Comparison of ENCODE assay signal across 27 cellular contexts in the genomic region with DNA sequence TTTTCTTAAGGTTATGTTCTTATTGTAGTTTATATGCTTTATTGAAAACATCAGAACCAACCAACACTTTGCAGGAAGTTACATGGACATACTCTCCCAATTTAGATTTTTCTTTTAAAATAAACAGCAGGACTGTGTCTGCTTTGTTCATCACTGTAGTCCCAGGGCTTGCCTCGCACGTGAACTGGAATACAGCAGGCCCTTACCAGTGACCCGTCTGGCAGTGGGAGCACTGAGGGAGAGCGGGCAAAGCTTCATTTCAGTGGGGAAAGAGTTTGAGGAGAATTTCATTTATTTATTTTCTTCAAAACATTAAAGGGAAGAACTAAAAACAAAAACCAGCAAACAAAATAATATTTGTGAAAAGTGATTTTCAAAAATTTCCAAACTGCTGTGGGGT.
"Had no signal": no experiment of that assay in that cellular context is flagged by ENCODE, and none has a peak within 500 bp of the region (broad histone marks: within the 10 kb centered on the region; RNA-seq: fewer than 3 reads in every experiment).

No MANE protein-coding gene starts in this region.

- H3K27me3 Mint-ChIP-seq: activated CD4-positive, alpha-beta T cell treated with anti-CD3 and anti-CD28 coated beads for 36 hours; activated naive CD8-positive, alpha-beta T cell; brain; effector memory CD8-positive, alpha-beta T cell; naive thymus-derived CD8-positive, alpha-beta T cell had no signal

- H3K36me3 ChIP-seq: gastrocnemius medialis, right lobe of liver, transverse colon had no signal

- H3K4me3 ChIP-seq: coronary artery, dorsolateral prefrontal cortex, gastrocnemius medialis, right lobe of liver, testis, transverse colon had no signal

- H3K4me1 Mint-ChIP-seq: activated CD4-positive, alpha-beta T cell treated with anti-CD3 and anti-CD28 coated beads for 36 hours; brain; immature natural killer cell; naive thymus-derived CD8-positive, alpha-beta T cell had no signal

- H3K27me3 ChIP-seq: dorsolateral prefrontal cortex, gastrocnemius medialis, right lobe of liver, testis, transverse colon had no signal

- H3K27ac ChIP-seq: coronary artery, dorsolateral prefrontal cortex, gastrocnemius medialis, right lobe of liver, testis, transverse colon had no signal

- H3K36me3 Mint-ChIP-seq: activated naive CD8-positive, alpha-beta T cell; brain; immature natural killer cell; naive thymus-derived CD8-positive, alpha-beta T cell had no signal

- H3K9me3 ChIP-seq: gastrocnemius medialis, right lobe of liver, testis, transverse colon had no signal

- H3K4me1 ChIP-seq: gastrocnemius medialis, right lobe of liver, testis, transverse colon had no signal

- DNase-seq: activated CD4-positive, alpha-beta T cell treated with anti-CD3 and anti-CD28 coated beads for 36 hours; activated CD4-positive, alpha-beta T cell treated with anti-CD3 and anti-CD28 coated beads, Interleukin-2, amount 50 U/mL, for 4 hours; activated CD4-positive, CD25-positive, alpha-beta regulatory T cell; activated naive CD4-positive, alpha-beta T cell treated with Interleukin-2 at 50 U/mL for 16 hours; activated T-cell treated with anti-CD3 and anti-CD28 coated beads for 4 hours; activated T-cell treated with anti-CD3 and anti-CD28 coated beads, Interleukin-2, amount 50 U/mL, for 72 hours; anterior cingulate cortex; dorsolateral prefrontal cortex; effector memory CD8-positive, alpha-beta T cell; erythroblast; gastrocnemius medialis; glutamatergic neuron; immature natural killer cell; kidney; left colon; mammary epithelial cell; naive thymus-derived CD8-positive, alpha-beta T cell; right lobe of liver; stimulated activated CD4-positive, alpha-beta T cell treated with anti-CD3 and anti-CD28 coated beads, Interleukin-2, amount 100 ng/mL, for 48 hours; stimulated activated naive CD4-positive, alpha-beta T cell treated with Interleukin-2 at 50 U/mL for 16 hours; T-helper 1 cell; testis; transverse colon had no signal

- H3K27ac Mint-ChIP-seq: activated CD4-positive, alpha-beta T cell treated with anti-CD3 and anti-CD28 coated beads for 36 hours; activated naive CD8-positive, alpha-beta T cell; activated T-cell treated with anti-CD3 and anti-CD28 coated beads, Interleukin-2, amount 50 U/mL, for 72 hours; brain; effector memory CD8-positive, alpha-beta T cell; immature natural killer cell; naive thymus-derived CD8-positive, alpha-beta T cell; T-helper 2 cell treated with Interferon-gamma antibody and Interleukin-4, amounts not matched to agents 5 μg/mL and 100 μg/mL, for 36 hours had no signal

- H3K4me3 Mint-ChIP-seq: activated CD4-positive, alpha-beta T cell treated with anti-CD3 and anti-CD28 coated beads for 36 hours; activated naive CD8-positive, alpha-beta T cell; activated T-cell treated with anti-CD3 and anti-CD28 coated beads, Interleukin-2, amount 50 U/mL, for 72 hours; brain; effector memory CD8-positive, alpha-beta T cell; immature natural killer cell; naive thymus-derived CD8-positive, alpha-beta T cell; T-helper 2 cell treated with Interferon-gamma antibody and Interleukin-4, amounts not matched to agents 5 μg/mL and 100 μg/mL, for 36 hours had no signal
